Comparison of ENCODE assay signal across 26 cellular contexts in the genomic region with DNA sequence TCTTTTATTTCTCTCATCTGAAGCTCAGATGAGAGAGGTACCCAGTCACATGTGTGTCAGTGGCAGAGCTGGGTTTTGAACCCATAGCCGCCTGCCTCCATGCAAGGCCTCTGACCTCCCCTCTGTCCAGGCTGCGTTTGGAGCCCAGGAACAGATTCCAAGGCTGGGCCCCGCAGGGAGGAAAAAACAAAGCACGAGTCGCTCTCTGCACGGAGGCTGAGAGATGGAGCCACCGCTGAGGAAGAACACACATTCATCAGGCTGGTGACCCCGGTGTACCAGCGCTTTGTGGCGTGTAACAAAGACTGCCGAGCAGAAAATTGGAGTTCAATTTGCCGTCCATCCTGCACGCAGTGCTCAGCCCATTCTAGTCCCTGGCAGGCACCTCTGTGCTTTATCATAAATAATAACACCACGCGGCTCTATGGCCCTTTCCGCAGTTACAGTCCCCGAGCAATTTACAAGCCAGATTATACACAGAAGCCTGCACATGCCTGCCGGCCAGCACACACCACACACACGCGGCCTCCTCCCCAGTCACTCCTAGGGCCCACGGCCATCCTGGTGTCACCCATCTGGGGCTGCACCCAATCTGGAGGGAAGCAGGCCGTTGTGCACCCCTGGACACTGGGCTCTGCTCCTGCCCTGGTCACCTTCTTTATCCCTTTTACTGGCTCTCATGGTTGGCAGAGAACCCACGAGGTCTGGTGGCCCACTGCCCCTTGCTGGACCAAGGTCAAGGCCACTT.
DNase-seq lines count a peak whose midpoint lies in the region; ATAC-seq and TF ChIP-seq lines count a peak whose summit lies in the region.
"Had no signal": no experiment of that assay in that cellular context is flagged by ENCODE, and none has a peak within 500 bp of the region (broad histone marks: within the 10 kb centered on the region; RNA-seq: fewer than 3 reads in every experiment).

No MANE protein-coding gene starts in this region.

- no peaks in the 10 kb centered on the region for H3K36me3 ChIP-seq in DND-41 (ENCODE audit: insufficient read depth, low read length)
- no peaks in the 10 kb centered on the region for H3K36me3 ChIP-seq in Panc1 (ENCODE audit: control insufficient read depth, insufficient read depth, low read length)
- no peaks in the 10 kb centered on the region for H3K36me3 ChIP-seq in neural cell (ENCODE audit: insufficient read depth, low read length)
- no peaks in the 10 kb centered on the region for H3K36me3 ChIP-seq in spleen
- H3K36me3 ChIP-seq in thyroid gland, result no peaks in the 10 kb centered on the region
- H3K36me3 ChIP-seq: BE2C, HAP-1, Peyer's patch had no signal

- CTCF ChIA-PET in Panc1 (lab: Charles Lee), result no interaction called here

- POLR2A ChIA-PET in Panc1 (lab: Charles Lee), result no interaction called here

- DNase-seq in DND-41 (no peak), Panc1 (ENCODE audit: low read depth, low spot score) (no peak), spleen (peak; percentile 61), thyroid gland (no peak)
- DNase-seq: 8988T; ACHN; BE2C; CD8-positive, alpha-beta memory T cell; DMS 273 treated with DMSO at 0.1 percent for 48 hours; DMS79; GF-D8; HFFc6; NCI-H1048; NCI-H1417; NCI-H1694; NCI-H2029 treated with DMSO at 0.1 percent for 48 hours; NCI-H226; NCI-H510A; NCI-H69; Peyer's patch; SK-N-SH had no signal

- TF ChIP-seq EP300 in neural cell (conservative IDR thresholded peaks at IDR 0.05; ENCODE audit: poor library complexity, severe bottlenecking), result no peak

- H3K9me3 ChIP-seq in DND-41 (ENCODE audit: insufficient read depth, low read length, severe bottlenecking), result no peaks in the 10 kb centered on the region
- H3K9me3 ChIP-seq in Panc1 (ENCODE audit: control insufficient read depth, insufficient read depth, low read depth, low read length), result no peaks in the 10 kb centered on the region
- no peaks in the 10 kb centered on the region for H3K9me3 ChIP-seq in neural cell (ENCODE audit: low read length)
- no peaks in the 10 kb centered on the region for H3K9me3 ChIP-seq in spleen
- no peaks in the 10 kb centered on the region for H3K9me3 ChIP-seq in thyroid gland
- H3K9me3 ChIP-seq: BE2C, HAP-1, Peyer's patch, SK-N-SH had no signal

- no peaks in the 10 kb centered on the region for H3F3A ChIP-seq in neural cell (ENCODE audit: insufficient read depth, low read length, poor library complexity, severe bottlenecking)

- TF ChIP-seq CTCF in DND-41 (IDR thresholded peaks at IDR 0.05; ENCODE audit: borderline replicate concordance, extremely low read depth, low read length, poor library complexity, severe bottlenecking) (no peak), Panc1 (IDR thresholded peaks at IDR 0.05) (no peak), neural cell (IDR thresholded peaks at IDR 0.05; ENCODE audit: poor library complexity, severe bottlenecking) (no peak), spleen (IDR thresholded peaks at IDR 0.05 in 8 of 11, conservative IDR thresholded peaks at IDR 0.05 in 3 of 11) (no peak), thyroid gland (IDR thresholded peaks at IDR 0.05) (no peak)

- H3K4me3 ChIP-seq in DND-41 (ENCODE audit: low read depth in 1 of 2, low read length in 2 of 2) (no peak overlapping the region), Panc1 (ENCODE audit: low read depth in 2 of 2, low read length in 2 of 2) (no peak overlapping the region), neural cell (ENCODE audit: low read length) (no peak overlapping the region), spleen (no peak overlapping the region), thyroid gland (replicated peaks in 1 of 3) (no peak overlapping the region)
- H3K4me3 ChIP-seq: GM23338, HAP-1, Peyer's patch had no signal

- H4K20me1 ChIP-seq in DND-41 (ENCODE audit: insufficient read depth, low read length), result no peaks in the 10 kb centered on the region
- H4K20me1 ChIP-seq in neural cell (ENCODE audit: insufficient read depth), result no peaks in the 10 kb centered on the region

- 0 out of 2 replicates have a peak overlapping the region, but pooled peaks have one; percentile 14 for H3K27ac ChIP-seq in DND-41 (ENCODE audit: low read length)
- no peak overlapping the region for H3K27ac ChIP-seq in Panc1 (ENCODE audit: low read length)
- H3K27ac ChIP-seq in neural cell (ENCODE audit: low read length), result peak overlapping the region; percentile 38
- no peak overlapping the region for H3K27ac ChIP-seq in spleen
- H3K27ac ChIP-seq in thyroid gland, result no peak overlapping the region
- H3K27ac ChIP-seq: Peyer's patch had no signal

- no peak overlapping the region for H3K4me2 ChIP-seq in DND-41 (ENCODE audit: insufficient read depth, low read length)
- no peak overlapping the region for H3K4me2 ChIP-seq in neural cell (ENCODE audit: low read length)
- H3K4me2 ChIP-seq: GM23338, SK-N-SH had no signal

- no peak for TF ChIP-seq POLR2A in spleen (IDR thresholded peaks at IDR 0.05)
- TF ChIP-seq POLR2A in thyroid gland (IDR thresholded peaks at IDR 0.05), result no peak

- H3K9ac ChIP-seq in DND-41 (ENCODE audit: low read depth, low read length) (no peak overlapping the region), neural cell (ENCODE audit: low read length) (peak overlapping the region; percentile 21)
- H3K9ac ChIP-seq: SK-N-SH had no signal

- ATAC-seq in DND-41 (ENCODE audit: insufficient read depth, low read depth) (no peak), Panc1 (0 out of 2 replicates have a peak, but pooled peaks have one; percentile 28), HG03135 (IDR thresholded peaks at IDR 0.05; ENCODE audit: unreplicated experiment) (no peak), HG03469 (IDR thresholded peaks at IDR 0.05; ENCODE audit: unreplicated experiment) (no peak)
- ATAC-seq: GM23338 had no signal

- H3K27me3 ChIP-seq in DND-41 (ENCODE audit: insufficient read depth, low read length, poor library complexity), result no peaks in the 10 kb centered on the region
- no peaks in the 10 kb centered on the region; the same call in 1 of the 2 replicates for H3K27me3 ChIP-seq in Panc1 (ENCODE audit: control insufficient read depth, insufficient read depth, low read length)
- no peaks in the 10 kb centered on the region for H3K27me3 ChIP-seq in neural cell (ENCODE audit: insufficient read depth, low read depth, low read length)
- H3K27me3 ChIP-seq in spleen (replicated peaks in 1 of 7), result no peaks in the 10 kb centered on the region
- H3K27me3 ChIP-seq in thyroid gland, result no peaks in the 10 kb centered on the region
- H3K27me3 ChIP-seq: BE2C, Peyer's patch had no signal

- H2AFZ ChIP-seq in DND-41 (ENCODE audit: low read depth, low read length) (no peak overlapping the region), neural cell (ENCODE audit: low read depth, low read length) (no peak overlapping the region)
- H2AFZ ChIP-seq: GM23338 had no signal

- 73 to 85% (median 83%) methylated on average over 23 of the region's 23 CpGs for WGBS in spleen, 5 donors
- 84 to 88% methylated on average over 23 of the region's 23 CpGs for WGBS in thyroid gland, 2 donors

- no peaks in the 10 kb centered on the region for H3K9me2 ChIP-seq in neural cell (ENCODE audit: insufficient read depth, low read length)
- H3K9me2 ChIP-seq: SK-N-SH had no signal

- no TSS peak for BruUV-seq in Panc1 (replicated peaks; lab: Mats Ljungman, UMichigan)

- TF ChIP-seq RAD21 in neural cell (conservative IDR thresholded peaks at IDR 0.05), result no peak

- intact Hi-C loops in Panc1 (cut with micrococcal nuclease; ENCODE audit: unreplicated experiment), result no loop called here
- intact Hi-C loops in spleen (cut with DNase I; ENCODE audit: low total_unique reads), result no loop called here
- intact Hi-C loops in thyroid gland (cut with DNase I), result no loop called here

- no peaks in the 10 kb centered on the region for H3K79me2 ChIP-seq in DND-41 (ENCODE audit: insufficient read depth, low read length)
- peaks cover 3% of the 10 kb centered on the region for H3K79me2 ChIP-seq in neural cell (replicated peaks; ENCODE audit: insufficient read depth, low read length)

- in situ Hi-C loops in Panc1 (cut with HindIII; ENCODE audit: low pct_unique_long_range_greater_than_20kb, low sequenced_read_pairs), result no loop called here

- H3K4me1 ChIP-seq in DND-41 (ENCODE audit: insufficient read depth, low read length) (peaks cover 5% of the 10 kb centered on the region; the same call in 1 of the 2 replicates), Panc1 (ENCODE audit: control insufficient read depth, insufficient read depth, low read length) (no peaks in the 10 kb centered on the region), spleen (peaks cover 0 to 10% (median 0%) of the 10 kb centered on the region in 6 donors), thyroid gland (no peaks in the 10 kb centered on the region)
- H3K4me1 ChIP-seq: BE2C, HAP-1, Peyer's patch had no signal

TF ChIP-seq in neural cell, 6 proteins besides CTCF, POLR2A, EP300 and RAD21:
- TF ChIP-seq SMC3 (conservative IDR thresholded peaks at IDR 0.05; ENCODE audit: poor library complexity), result peak; percentile 16
- no peak for TF ChIP-seq EZH2 (IDR thresholded peaks at IDR 0.05; ENCODE audit: borderline replicate concordance, insufficient read depth, low read length, poor library complexity, severe bottlenecking)
- TF ChIP-seq, protein P1, sequence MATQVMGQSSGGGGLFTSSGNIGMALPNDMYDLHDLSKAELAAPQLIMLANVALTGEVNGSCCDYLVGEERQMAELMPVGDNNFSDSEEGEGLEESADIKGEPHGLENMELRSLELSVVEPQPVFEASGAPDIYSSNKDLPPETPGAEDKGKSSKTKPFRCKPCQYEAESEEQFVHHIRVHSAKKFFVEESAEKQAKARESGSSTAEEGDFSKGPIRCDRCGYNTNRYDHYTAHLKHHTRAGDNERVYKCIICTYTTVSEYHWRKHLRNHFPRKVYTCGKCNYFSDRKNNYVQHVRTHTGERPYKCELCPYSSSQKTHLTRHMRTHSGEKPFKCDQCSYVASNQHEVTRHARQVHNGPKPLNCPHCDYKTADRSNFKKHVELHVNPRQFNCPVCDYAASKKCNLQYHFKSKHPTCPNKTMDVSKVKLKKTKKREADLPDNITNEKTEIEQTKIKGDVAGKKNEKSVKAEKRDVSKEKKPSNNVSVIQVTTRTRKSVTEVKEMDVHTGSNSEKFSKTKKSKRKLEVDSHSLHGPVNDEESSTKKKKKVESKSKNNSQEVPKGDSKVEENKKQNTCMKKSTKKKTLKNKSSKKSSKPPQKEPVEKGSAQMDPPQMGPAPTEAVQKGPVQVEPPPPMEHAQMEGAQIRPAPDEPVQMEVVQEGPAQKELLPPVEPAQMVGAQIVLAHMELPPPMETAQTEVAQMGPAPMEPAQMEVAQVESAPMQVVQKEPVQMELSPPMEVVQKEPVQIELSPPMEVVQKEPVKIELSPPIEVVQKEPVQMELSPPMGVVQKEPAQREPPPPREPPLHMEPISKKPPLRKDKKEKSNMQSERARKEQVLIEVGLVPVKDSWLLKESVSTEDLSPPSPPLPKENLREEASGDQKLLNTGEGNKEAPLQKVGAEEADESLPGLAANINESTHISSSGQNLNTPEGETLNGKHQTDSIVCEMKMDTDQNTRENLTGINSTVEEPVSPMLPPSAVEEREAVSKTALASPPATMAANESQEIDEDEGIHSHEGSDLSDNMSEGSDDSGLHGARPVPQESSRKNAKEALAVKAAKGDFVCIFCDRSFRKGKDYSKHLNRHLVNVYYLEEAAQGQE (IDR thresholded peaks at IDR 0.05; ENCODE audit: borderline replicate concordance), result no peak
- TF ChIP-seq POLR2AphosphoS5 (IDR thresholded peaks at IDR 0.05), result peak; percentile 12
- TF ChIP-seq MXI1 (conservative IDR thresholded peaks at IDR 0.05; ENCODE audit: poor library complexity, severe bottlenecking), result peak; percentile 33

Comparison
In these comparisons a context has a peak if more than half of its experiments do, and no peak if none do; other contexts are left out.
1. H3K27ac ChIP-seq: peak in DND-41 (single experiment) and neural cell (single experiment); none in Panc1 (single experiment), spleen (0 of 8) and thyroid gland (0 of 3).